8 cellular contexts compared by ENCODE assay signal in genomic region chr16:20898938-20899502, GRCh38. TPM values are rescaled to one million over a fixed set of nuclear protein-coding genes. Genes with fewer than 3 reads are reported as not detected.
DNase-seq lines count a peak whose midpoint lies in the region; ATAC-seq and TF ChIP-seq lines count a peak whose summit lies in the region.

No MANE protein-coding gene starts in this region.

- H3K9ac ChIP-seq in BLaER1 treated with 17β-estradiol and CSF1 and Interleukin-3, amounts not matched to agents 10 nM and 100 nM = peak overlapping the region; percentile 90 to 99 (median 97)
- H3K9ac ChIP-seq in NT2/D1 (ENCODE audit: insufficient read length, low read depth) = peak overlapping the region; percentile 90
- H3K9ac ChIP-seq in neural cell (ENCODE audit: low read length) = peak overlapping the region; percentile 99

- no peak for TF ChIP-seq RAD21 in neural cell (conservative IDR thresholded peaks at IDR 0.05)

- no peaks in the 10 kb centered on the region for H3F3A ChIP-seq in neural cell (ENCODE audit: insufficient read depth, low read length, poor library complexity, severe bottlenecking)

- peaks cover 44 to 80% (median 54%) of the 10 kb centered on the region in 10 experiments for H3K4me1 ChIP-seq in BLaER1 treated with 17β-estradiol and CSF1 and Interleukin-3, amounts not matched to agents 10 nM and 100 nM
- peaks cover 3% of the 10 kb centered on the region for H3K4me1 ChIP-seq in NT2/D1 (ENCODE audit: insufficient read depth, insufficient read length)
- H3K4me1 ChIP-seq in effector memory CD4-positive, alpha-beta T cell (ENCODE audit: control insufficient read depth, insufficient read depth, low read length, poor library complexity, severe bottlenecking) = peaks cover 10% of the 10 kb centered on the region

- H3K79me2 ChIP-seq in neural cell (replicated peaks; ENCODE audit: insufficient read depth, low read length) = peaks cover 59% of the 10 kb centered on the region

- H3K4me3 ChIP-seq in BLaER1 treated with 17β-estradiol and CSF1 and Interleukin-3, amounts not matched to agents 10 nM and 100 nM = peak overlapping the region; percentile 82 to 95 (median 87)
- H3K4me3 ChIP-seq in NT2/D1 (ENCODE audit: insufficient read length, low read depth) = peak overlapping the region; percentile 86
- peak overlapping the region; percentile 88 for H3K4me3 ChIP-seq in effector memory CD4-positive, alpha-beta T cell (ENCODE audit: insufficient read depth, low read depth, low read length, poor library complexity, severe bottlenecking)
- peak overlapping the region; percentile 83 for H3K4me3 ChIP-seq in neural cell (ENCODE audit: low read length)

- H3K27ac ChIP-seq in BLaER1 treated with 17β-estradiol and CSF1 and Interleukin-3, amounts not matched to agents 10 nM and 100 nM = peak overlapping the region; percentile 77 to 100 (median 98); a peak in 21 of 22 replicates
- H3K27ac ChIP-seq in effector memory CD4-positive, alpha-beta T cell (ENCODE audit: insufficient read depth, low read length, poor library complexity, severe bottlenecking) = no peak overlapping the region
- H3K27ac ChIP-seq in neural cell (ENCODE audit: low read length) = peak overlapping the region; percentile 100

- H3K36me3 ChIP-seq in BLaER1 treated with 17β-estradiol and CSF1 and Interleukin-3, amounts not matched to agents 10 nM and 100 nM = peaks cover 31 to 47% (median 37%) of the 10 kb centered on the region in 11 experiments
- H3K36me3 ChIP-seq in NT2/D1 (ENCODE audit: insufficient read depth, insufficient read length, low read length) (peaks cover 45% of the 10 kb centered on the region), neural cell (ENCODE audit: insufficient read depth, low read length) (no peaks in the 10 kb centered on the region)
- peaks cover 2% of the 10 kb centered on the region for H3K36me3 ChIP-seq in effector memory CD4-positive, alpha-beta T cell (ENCODE audit: control insufficient read depth, insufficient read depth, low read length)

- H3K9me2 ChIP-seq in neural cell (ENCODE audit: insufficient read depth, low read length) = no peaks in the 10 kb centered on the region

- TF ChIP-seq CTCF in neural cell (IDR thresholded peaks at IDR 0.05; ENCODE audit: poor library complexity, severe bottlenecking) = no peak

- peak overlapping the region; percentile 46 for H2AFZ ChIP-seq in neural cell (ENCODE audit: low read depth, low read length)

- no peaks in the 10 kb centered on the region for H3K9me3 ChIP-seq in BLaER1 treated with 17β-estradiol and CSF1 and Interleukin-3, amounts not matched to agents 10 nM and 100 nM (replicated peaks in 1 of 11)
- H3K9me3 ChIP-seq in NT2/D1 (ENCODE audit: insufficient read depth, low read length) = no peaks in the 10 kb centered on the region
- H3K9me3 ChIP-seq in effector memory CD4-positive, alpha-beta T cell (ENCODE audit: control insufficient read depth, low read length) = no peaks in the 10 kb centered on the region
- no peaks in the 10 kb centered on the region for H3K9me3 ChIP-seq in neural cell (ENCODE audit: low read length)

- ATAC-seq in GM19023 (IDR thresholded peaks at IDR 0.05; ENCODE audit: unreplicated experiment) = no peak

- peaks cover 0 to 53% (median 31%) of the 10 kb centered on the region in 11 experiments; a peak in 15 of 22 replicates for H4K20me1 ChIP-seq in BLaER1 treated with 17β-estradiol and CSF1 and Interleukin-3, amounts not matched to agents 10 nM and 100 nM
- no peaks in the 10 kb centered on the region for H4K20me1 ChIP-seq in neural cell (ENCODE audit: insufficient read depth)

- H3K27me3 ChIP-seq in BLaER1 treated with 17β-estradiol and CSF1 and Interleukin-3, amounts not matched to agents 10 nM and 100 nM = no peaks in the 10 kb centered on the region
- H3K27me3 ChIP-seq in NT2/D1 (ENCODE audit: insufficient read depth, insufficient read length) (no peaks in the 10 kb centered on the region), neural cell (ENCODE audit: insufficient read depth, low read depth, low read length) (no peaks in the 10 kb centered on the region)
- H3K27me3 ChIP-seq in effector memory CD4-positive, alpha-beta T cell (replicated peaks; ENCODE audit: control insufficient read depth, insufficient read depth, low read length, poor library complexity, severe bottlenecking) = no peaks in the 10 kb centered on the region

- TF ChIP-seq EP300 in neural cell (conservative IDR thresholded peaks at IDR 0.05; ENCODE audit: poor library complexity, severe bottlenecking) = no peak

- no peak for DNase-seq in NT2/D1 (ENCODE audit: low read depth, low spot score)
- DNase-seq in effector memory CD4-positive, alpha-beta T cell = no peak
- no peak for DNase-seq in NCI-H1105 treated with DMSO at 0.1 percent for 48 hours (lab: John Stamatoyannopoulos, UW)
- no peak for DNase-seq in NCI-H526 treated with DMSO at 0.1 percent for 48 hours (lab: John Stamatoyannopoulos, UW)
- DNase-seq in NCI-H1694 (lab: John Stamatoyannopoulos, UW) = no peak

- peak overlapping the region; percentile 77 to 95 (median 89) for H3K4me2 ChIP-seq in BLaER1 treated with 17β-estradiol and CSF1 and Interleukin-3, amounts not matched to agents 10 nM and 100 nM
- H3K4me2 ChIP-seq in neural cell (ENCODE audit: low read length) = peak overlapping the region; percentile 75

TF ChIP-seq in neural cell, 6 proteins besides CTCF, POLR2A, EP300 and RAD21:
- TF ChIP-seq SMC3 (conservative IDR thresholded peaks at IDR 0.05; ENCODE audit: poor library complexity) (no peak), POLR2AphosphoS5 (IDR thresholded peaks at IDR 0.05) (no peak), MXI1 (conservative IDR thresholded peaks at IDR 0.05; ENCODE audit: poor library complexity, severe bottlenecking) (no peak), TAF1 (IDR thresholded peaks at IDR 0.05; ENCODE audit: low read depth) (no peak), EZH2 (IDR thresholded peaks at IDR 0.05; ENCODE audit: borderline replicate concordance, insufficient read depth, low read length, poor library complexity, severe bottlenecking) (no peak), REST (IDR thresholded peaks at IDR 0.05; ENCODE audit: borderline replicate concordance) (no peak)
TF ChIP-seq in neural cell: peak in this region for 0.

RNA-seq across cellular contexts. Expression of gene DCUN1D3, which starts 1.1 kb away (rescaled TPM):
- 9.2 and 11.5 TPM in 2 replicates for polyA plus RNA-seq in neural cell
- 25.8 and 27.6 TPM in 2 replicates for polyA minus RNA-seq in neural cell

RNA-seq across cellular contexts. Expression of gene LYRM1, which starts 1.6 kb away (rescaled TPM):
- 98.7 and 125 TPM in 2 replicates for polyA plus RNA-seq in neural cell
- 51.9 and 60.8 TPM in 2 replicates for polyA minus RNA-seq in neural cell
